In the genomic region with DNA sequence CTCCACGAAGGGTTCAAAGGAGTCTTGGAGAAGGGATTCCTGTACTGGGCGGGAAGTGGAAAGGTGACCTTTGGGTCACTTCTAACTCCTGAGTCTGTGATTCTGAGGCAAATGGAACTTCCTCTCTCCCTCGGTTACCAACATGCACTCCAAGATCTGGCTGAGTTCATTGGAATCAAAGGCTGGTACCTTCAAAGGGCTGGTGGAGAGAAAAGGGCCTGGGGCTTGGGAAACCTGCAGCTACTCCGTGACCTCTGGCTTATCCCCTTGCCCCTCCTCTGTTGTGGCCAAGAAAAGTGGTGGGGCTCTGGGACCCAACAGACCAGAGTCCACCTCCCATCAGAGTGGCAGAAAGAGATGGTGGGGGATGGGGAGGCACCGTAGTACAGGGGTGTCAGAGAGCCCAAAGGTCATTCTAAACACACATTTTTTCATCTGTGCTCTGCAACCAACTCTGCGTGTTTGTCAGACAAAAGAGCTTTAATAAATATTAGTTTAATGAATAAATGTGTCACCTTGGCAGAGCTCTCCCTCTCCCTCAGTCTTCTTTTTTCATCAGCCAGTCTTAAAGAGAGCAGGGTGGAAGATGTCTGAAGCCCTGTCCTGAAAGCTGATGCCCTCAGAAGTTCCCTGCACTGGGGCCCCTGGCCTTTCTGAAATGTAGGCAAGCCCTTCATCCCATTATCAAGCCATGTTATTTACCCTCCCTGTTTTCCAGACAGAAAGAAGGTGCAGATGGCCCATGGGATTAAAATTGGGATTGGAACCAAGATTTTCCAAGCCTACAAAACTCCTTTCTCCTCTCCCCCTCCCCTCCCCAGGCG, we compare ENCODE assay signal across 1 cellular context.
TF ChIP-seq lines count a peak whose summit lies in the region.

No MANE protein-coding gene starts in this region.

TF ChIP-seq in HepG2, 621 proteins besides CTCF, POLR2A, EP300 and RAD21 (continued from another document and continues in another):
- TF ChIP-seq, protein P1, sequence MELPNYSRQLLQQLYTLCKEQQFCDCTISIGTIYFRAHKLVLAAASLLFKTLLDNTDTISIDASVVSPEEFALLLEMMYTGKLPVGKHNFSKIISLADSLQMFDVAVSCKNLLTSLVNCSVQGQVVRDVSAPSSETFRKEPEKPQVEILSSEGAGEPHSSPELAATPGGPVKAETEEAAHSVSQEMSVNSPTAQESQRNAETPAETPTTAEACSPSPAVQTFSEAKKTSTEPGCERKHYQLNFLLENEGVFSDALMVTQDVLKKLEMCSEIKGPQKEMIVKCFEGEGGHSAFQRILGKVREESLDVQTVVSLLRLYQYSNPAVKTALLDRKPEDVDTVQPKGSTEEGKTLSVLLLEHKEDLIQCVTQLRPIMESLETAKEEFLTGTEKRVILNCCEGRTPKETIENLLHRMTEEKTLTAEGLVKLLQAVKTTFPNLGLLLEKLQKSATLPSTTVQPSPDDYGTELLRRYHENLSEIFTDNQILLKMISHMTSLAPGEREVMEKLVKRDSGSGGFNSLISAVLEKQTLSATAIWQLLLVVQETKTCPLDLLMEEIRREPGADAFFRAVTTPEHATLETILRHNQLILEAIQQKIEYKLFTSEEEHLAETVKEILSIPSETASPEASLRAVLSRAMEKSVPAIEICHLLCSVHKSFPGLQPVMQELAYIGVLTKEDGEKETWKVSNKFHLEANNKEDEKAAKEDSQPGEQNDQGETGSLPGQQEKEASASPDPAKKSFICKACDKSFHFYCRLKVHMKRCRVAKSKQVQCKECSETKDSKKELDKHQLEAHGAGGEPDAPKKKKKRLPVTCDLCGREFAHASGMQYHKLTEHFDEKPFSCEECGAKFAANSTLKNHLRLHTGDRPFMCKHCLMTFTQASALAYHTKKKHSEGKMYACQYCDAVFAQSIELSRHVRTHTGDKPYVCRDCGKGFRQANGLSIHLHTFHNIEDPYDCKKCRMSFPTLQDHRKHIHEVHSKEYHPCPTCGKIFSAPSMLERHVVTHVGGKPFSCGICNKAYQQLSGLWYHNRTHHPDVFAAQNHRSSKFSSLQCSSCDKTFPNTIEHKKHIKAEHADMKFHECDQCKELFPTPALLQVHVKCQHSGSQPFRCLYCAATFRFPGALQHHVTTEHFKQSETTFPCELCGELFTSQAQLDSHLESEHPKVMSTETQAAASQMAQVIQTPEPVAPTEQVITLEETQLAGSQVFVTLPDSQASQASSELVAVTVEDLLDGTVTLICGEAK (IDR thresholded peaks at IDR 0.05): no peak
- TF ChIP-seq, protein P1 (CRISPR knock-in tag; IDR thresholded peaks at IDR 0.05): no peak
- no peak for TF ChIP-seq PAWR (CRISPR knock-in tag; IDR thresholded peaks at IDR 0.05; ENCODE audit: borderline replicate concordance)
- TF ChIP-seq ZNF18 (CRISPR knock-in tag; IDR thresholded peaks at IDR 0.05; ENCODE audit: insufficient replicate concordance): no peak
- no peak for TF ChIP-seq SP1 (IDR thresholded peaks at IDR 0.05)
- TF ChIP-seq SP1 (CRISPR knock-in tag; IDR thresholded peaks at IDR 0.05): peak; percentile 32; the same call in 1 of the 2 replicates
- TF ChIP-seq, protein P2, sequence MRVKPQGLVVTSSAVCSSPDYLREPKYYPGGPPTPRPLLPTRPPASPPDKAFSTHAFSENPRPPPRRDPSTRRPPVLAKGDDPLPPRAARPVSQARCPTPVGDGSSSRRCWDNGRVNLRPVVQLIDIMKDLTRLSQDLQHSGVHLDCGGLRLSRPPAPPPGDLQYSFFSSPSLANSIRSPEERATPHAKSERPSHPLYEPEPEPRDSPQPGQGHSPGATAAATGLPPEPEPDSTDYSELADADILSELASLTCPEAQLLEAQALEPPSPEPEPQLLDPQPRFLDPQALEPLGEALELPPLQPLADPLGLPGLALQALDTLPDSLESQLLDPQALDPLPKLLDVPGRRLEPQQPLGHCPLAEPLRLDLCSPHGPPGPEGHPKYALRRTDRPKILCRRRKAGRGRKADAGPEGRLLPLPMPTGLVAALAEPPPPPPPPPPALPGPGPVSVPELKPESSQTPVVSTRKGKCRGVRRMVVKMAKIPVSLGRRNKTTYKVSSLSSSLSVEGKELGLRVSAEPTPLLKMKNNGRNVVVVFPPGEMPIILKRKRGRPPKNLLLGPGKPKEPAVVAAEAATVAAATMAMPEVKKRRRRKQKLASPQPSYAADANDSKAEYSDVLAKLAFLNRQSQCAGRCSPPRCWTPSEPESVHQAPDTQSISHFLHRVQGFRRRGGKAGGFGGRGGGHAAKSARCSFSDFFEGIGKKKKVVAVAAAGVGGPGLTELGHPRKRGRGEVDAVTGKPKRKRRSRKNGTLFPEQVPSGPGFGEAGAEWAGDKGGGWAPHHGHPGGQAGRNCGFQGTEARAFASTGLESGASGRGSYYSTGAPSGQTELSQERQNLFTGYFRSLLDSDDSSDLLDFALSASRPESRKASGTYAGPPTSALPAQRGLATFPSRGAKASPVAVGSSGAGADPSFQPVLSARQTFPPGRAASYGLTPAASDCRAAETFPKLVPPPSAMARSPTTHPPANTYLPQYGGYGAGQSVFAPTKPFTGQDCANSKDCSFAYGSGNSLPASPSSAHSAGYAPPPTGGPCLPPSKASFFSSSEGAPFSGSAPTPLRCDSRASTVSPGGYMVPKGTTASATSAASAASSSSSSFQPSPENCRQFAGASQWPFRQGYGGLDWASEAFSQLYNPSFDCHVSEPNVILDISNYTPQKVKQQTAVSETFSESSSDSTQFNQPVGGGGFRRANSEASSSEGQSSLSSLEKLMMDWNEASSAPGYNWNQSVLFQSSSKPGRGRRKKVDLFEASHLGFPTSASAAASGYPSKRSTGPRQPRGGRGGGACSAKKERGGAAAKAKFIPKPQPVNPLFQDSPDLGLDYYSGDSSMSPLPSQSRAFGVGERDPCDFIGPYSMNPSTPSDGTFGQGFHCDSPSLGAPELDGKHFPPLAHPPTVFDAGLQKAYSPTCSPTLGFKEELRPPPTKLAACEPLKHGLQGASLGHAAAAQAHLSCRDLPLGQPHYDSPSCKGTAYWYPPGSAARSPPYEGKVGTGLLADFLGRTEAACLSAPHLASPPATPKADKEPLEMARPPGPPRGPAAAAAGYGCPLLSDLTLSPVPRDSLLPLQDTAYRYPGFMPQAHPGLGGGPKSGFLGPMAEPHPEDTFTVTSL (CRISPR knock-in tag; IDR thresholded peaks at IDR 0.05; ENCODE audit: borderline replicate concordance): peak; percentile 95; the same call in 1 of the 2 replicates
- peak; percentile 96 for TF ChIP-seq IRF2 (CRISPR knock-in tag; IDR thresholded peaks at IDR 0.05)
- TF ChIP-seq, protein P3, sequence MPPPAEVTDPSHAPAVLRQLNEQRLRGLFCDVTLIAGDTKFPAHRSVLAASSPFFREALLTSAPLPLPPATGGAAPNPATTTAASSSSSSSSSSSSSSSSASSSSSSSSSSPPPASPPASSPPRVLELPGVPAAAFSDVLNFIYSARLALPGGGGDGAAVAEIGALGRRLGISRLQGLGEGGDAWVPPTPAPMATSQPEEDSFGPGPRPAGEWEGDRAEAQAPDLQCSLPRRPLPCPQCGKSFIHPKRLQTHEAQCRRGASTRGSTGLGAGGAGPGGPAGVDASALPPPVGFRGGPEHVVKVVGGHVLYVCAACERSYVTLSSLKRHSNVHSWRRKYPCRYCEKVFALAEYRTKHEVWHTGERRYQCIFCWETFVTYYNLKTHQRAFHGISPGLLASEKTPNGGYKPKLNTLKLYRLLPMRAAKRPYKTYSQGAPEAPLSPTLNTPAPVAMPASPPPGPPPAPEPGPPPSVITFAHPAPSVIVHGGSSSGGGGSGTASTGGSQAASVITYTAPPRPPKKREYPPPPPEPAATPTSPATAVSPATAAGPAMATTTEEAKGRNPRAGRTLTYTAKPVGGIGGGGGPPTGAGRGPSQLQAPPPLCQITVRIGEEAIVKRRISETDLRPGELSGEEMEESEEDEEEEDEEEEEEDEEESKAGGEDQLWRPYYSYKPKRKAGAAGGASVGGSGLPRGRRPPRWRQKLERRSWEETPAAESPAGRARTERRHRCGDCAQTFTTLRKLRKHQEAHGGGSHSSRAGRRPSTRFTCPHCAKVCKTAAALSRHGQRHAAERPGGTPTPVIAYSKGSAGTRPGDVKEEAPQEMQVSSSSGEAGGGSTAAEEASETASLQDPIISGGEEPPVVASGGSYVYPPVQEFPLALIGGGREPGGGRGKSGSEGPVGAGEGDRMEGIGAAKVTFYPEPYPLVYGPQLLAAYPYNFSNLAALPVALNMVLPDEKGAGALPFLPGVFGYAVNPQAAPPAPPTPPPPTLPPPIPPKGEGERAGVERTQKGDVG (CRISPR knock-in tag; IDR thresholded peaks at IDR 0.05; ENCODE audit: borderline replicate concordance): peak; percentile 95
- no peak for TF ChIP-seq CENPBD1 (CRISPR knock-in tag; IDR thresholded peaks at IDR 0.05; ENCODE audit: borderline replicate concordance, low read depth)
- TF ChIP-seq RXRB (CRISPR knock-in tag; IDR thresholded peaks at IDR 0.05; ENCODE audit: borderline replicate concordance): peak; percentile 96
- TF ChIP-seq PAXIP1 (CRISPR knock-in tag; conservative IDR thresholded peaks at IDR 0.05): peak; percentile 100
- no peak for TF ChIP-seq RELA (CRISPR knock-in tag; IDR thresholded peaks at IDR 0.05)
- no peak for TF ChIP-seq ZBTB14 (CRISPR knock-in tag; IDR thresholded peaks at IDR 0.05)
- peak; percentile 59; the same call in 1 of the 2 replicates for TF ChIP-seq CHD4 (IDR thresholded peaks at IDR 0.05; ENCODE audit: borderline replicate concordance, low read length)
- TF ChIP-seq DNMT3B (CRISPR knock-in tag; conservative IDR thresholded peaks at IDR 0.05): peak; percentile 80; the same call in 1 of the 2 replicates
- no peak for TF ChIP-seq JARID2 (CRISPR knock-in tag; IDR thresholded peaks at IDR 0.05; ENCODE audit: insufficient replicate concordance)
